16 cellular contexts compared by ENCODE assay signal in the genomic region with DNA sequence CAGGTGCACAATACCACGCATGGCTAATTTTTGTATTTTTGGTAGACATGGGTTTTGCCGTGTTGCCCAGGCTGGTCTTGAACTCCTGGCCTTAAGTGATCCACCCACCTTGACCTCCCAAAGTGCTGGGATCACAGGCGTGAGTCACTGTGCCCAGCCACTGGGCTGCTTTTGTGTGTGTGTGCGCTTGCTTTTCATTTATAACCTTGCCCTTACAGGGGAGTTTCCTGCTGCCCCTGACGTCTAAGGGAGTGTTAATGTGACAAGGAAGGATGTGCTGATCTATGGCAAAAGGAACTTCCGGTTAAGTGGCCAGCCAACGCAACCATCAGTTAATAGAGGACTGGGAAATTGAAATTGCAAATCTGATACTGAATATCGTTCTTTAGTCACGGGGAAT. TPM values are rescaled to one million over a fixed set of nuclear protein-coding genes. Genes with fewer than 3 reads are reported as not detected.
DNase-seq lines count a peak whose midpoint lies in the region; ATAC-seq and TF ChIP-seq lines count a peak whose summit lies in the region.
"Had no signal": no experiment of that assay in that cellular context is flagged by ENCODE, and none has a peak within 500 bp of the region (broad histone marks: within the 10 kb centered on the region; RNA-seq: fewer than 3 reads in every experiment).

No MANE protein-coding gene starts in this region.

- no peaks in the 10 kb centered on the region for H3K9me3 ChIP-seq in CD4-positive, alpha-beta T cell (ENCODE audit: control insufficient read depth, low read length)
- H3K9me3 ChIP-seq in testis: no peaks in the 10 kb centered on the region
- H3K9me3 ChIP-seq: uterus had no signal

- no peak for TF ChIP-seq CTCF in CD4-positive, alpha-beta T cell (IDR thresholded peaks at IDR 0.05)
- TF ChIP-seq CTCF in testis (IDR thresholded peaks at IDR 0.05): no peak

- peak; percentile 45 for ATAC-seq in stimulated activated naive CD8-positive, alpha-beta T cell treated with anti-CD3 and anti-CD28 coated beads, Interleukin-15, amount 100 ng/mL, for 72 hours
- no peak for ATAC-seq in stimulated activated naive CD8-positive, alpha-beta T cell treated with anti-CD3 and anti-CD28 coated beads, Interleukin-15, Interleukin-2, amounts not matched to agents 100 U/mL and 50 U/mL, for 24 hours
- ATAC-seq in HG03139 (IDR thresholded peaks at IDR 0.05; ENCODE audit: unreplicated experiment): no peak
- ATAC-seq in CD4-positive, alpha-beta T cell (ENCODE audit: poor library complexity): no peak

- H3K4me1 Mint-ChIP-seq in stimulated activated naive CD8-positive, alpha-beta T cell treated with anti-CD3 and anti-CD28 coated beads, Interleukin-15, amount 100 ng/mL, for 72 hours: peaks cover 5% of the 10 kb centered on the region
- H3K4me1 Mint-ChIP-seq in immature natural killer cell: peaks cover 16 to 26% of the 10 kb centered on the region in 2 donors
- no peaks in the 10 kb centered on the region for H3K4me1 Mint-ChIP-seq in CD4-positive, alpha-beta T cell (ENCODE audit: low read depth)

- H3K4me3 ChIP-seq in testis: no peak overlapping the region
- H3K4me3 ChIP-seq: uterus had no signal

- no peaks in the 10 kb centered on the region for H3K36me3 Mint-ChIP-seq in immature natural killer cell
- H3K36me3 Mint-ChIP-seq in CD4-positive, alpha-beta T cell (ENCODE audit: low read depth): no peaks in the 10 kb centered on the region

- H3K27ac ChIP-seq in CD4-positive, alpha-beta T cell (ENCODE audit: low read depth, low read length): no peak overlapping the region
- no peak overlapping the region for H3K27ac ChIP-seq in testis

- no peaks in the 10 kb centered on the region for H3K36me3 ChIP-seq in testis (ENCODE audit: low read depth, missing control alignments)
- H3K36me3 ChIP-seq: uterus had no signal

- H3K4me3 Mint-ChIP-seq in stimulated activated naive CD8-positive, alpha-beta T cell treated with anti-CD3 and anti-CD28 coated beads, Interleukin-15, amount 100 ng/mL, for 72 hours: no peak overlapping the region
- no peak overlapping the region for H3K4me3 Mint-ChIP-seq in immature natural killer cell
- H3K4me3 Mint-ChIP-seq in CD4-positive, alpha-beta T cell: no peak overlapping the region
- H3K4me3 Mint-ChIP-seq: stimulated activated naive CD8-positive, alpha-beta T cell treated with anti-CD3 and anti-CD28 coated beads, Interleukin-15, Interleukin-2, amounts not matched to agents 100 ng/mL and 50 ng/mL, for 24 hours had no signal

- 61 to 73% methylated on average over 9 of the region's 9 CpGs for WGBS in testis, 2 donors

- no peaks in the 10 kb centered on the region for H3K9me3 Mint-ChIP-seq in stimulated activated naive CD8-positive, alpha-beta T cell treated with anti-CD3 and anti-CD28 coated beads, Interleukin-15, amount 100 ng/mL, for 72 hours
- no peaks in the 10 kb centered on the region for H3K9me3 Mint-ChIP-seq in immature natural killer cell
- no peaks in the 10 kb centered on the region for H3K9me3 Mint-ChIP-seq in CD4-positive, alpha-beta T cell
- H3K9me3 Mint-ChIP-seq: stimulated activated naive CD8-positive, alpha-beta T cell treated with anti-CD3 and anti-CD28 coated beads, Interleukin-15, Interleukin-2, amounts not matched to agents 100 ng/mL and 50 ng/mL, for 24 hours had no signal

- H3K27me3 Mint-ChIP-seq in stimulated activated naive CD8-positive, alpha-beta T cell treated with anti-CD3 and anti-CD28 coated beads, Interleukin-15, amount 100 ng/mL, for 72 hours: peaks cover 22% of the 10 kb centered on the region
- peaks cover 5 to 8% (median 6%) of the 10 kb centered on the region in 3 donors for H3K27me3 Mint-ChIP-seq in immature natural killer cell (ENCODE audit: low read depth in 3 of 3)
- peaks cover 23% of the 10 kb centered on the region for H3K27me3 Mint-ChIP-seq in CD4-positive, alpha-beta T cell

- TF ChIP-seq POLR2A in testis (IDR thresholded peaks at IDR 0.05): no peak

- H3K27ac Mint-ChIP-seq in stimulated activated naive CD8-positive, alpha-beta T cell treated with anti-CD3 and anti-CD28 coated beads, Interleukin-15, amount 100 ng/mL, for 72 hours: no peak overlapping the region
- H3K27ac Mint-ChIP-seq in immature natural killer cell: peak overlapping the region in 1 of 6 donors; percentile 8
- no peak overlapping the region for H3K27ac Mint-ChIP-seq in CD4-positive, alpha-beta T cell
- H3K27ac Mint-ChIP-seq: stimulated activated naive CD8-positive, alpha-beta T cell treated with anti-CD3 and anti-CD28 coated beads, Interleukin-15, Interleukin-2, amounts not matched to agents 100 ng/mL and 50 ng/mL, for 24 hours had no signal

- POLR2A ChIA-PET in CD4-positive, alpha-beta T cell (lab: Charles Lee): no interaction called here

- no peak for DNase-seq in stimulated activated naive CD8-positive, alpha-beta T cell treated with anti-CD3 and anti-CD28 coated beads, Interleukin-15, amount 100 ng/mL, for 72 hours
- DNase-seq in stimulated activated naive CD8-positive, alpha-beta T cell treated with anti-CD3 and anti-CD28 coated beads, Interleukin-15, Interleukin-2, amounts not matched to agents 100 U/mL and 50 U/mL, for 24 hours: no peak
- DNase-seq in RPMI7951 (ENCODE audit: low read depth) (peak; percentile 45), immature natural killer cell (peak in 2 of 3 donors; percentile 9 to 16), testis (no peak)
- no peak for DNase-seq in CD4-positive, alpha-beta T cell
- no peak for DNase-seq in activated CD8-positive, alpha-beta memory T cell treated with anti-CD3 and anti-CD28 coated beads, Interleukin-2, amount 50 U/mL, for 4 hours
- DNase-seq: activated CD8-positive, alpha-beta memory T cell treated with anti-CD3 and anti-CD28 coated beads for 24 hours; activated effector memory CD4-positive, alpha-beta T cell treated with Interleukin-2 at 50 U/mL for 16 hours; anterior cingulate cortex; NCI-H1694 treated with DMSO at 0.1 percent for 48 hours; NCI-H510A; stimulated activated CD4-positive, alpha-beta T cell treated with anti-CD3 and anti-CD28 coated beads, Interleukin-12 subunit alpha, Interleukin-12 subunit beta, amount 100 ng/mL, for 4 hours had no signal

- no peaks in the 10 kb centered on the region for H3K4me1 ChIP-seq in testis
- H3K4me1 ChIP-seq: uterus had no signal

- peaks cover 8% of the 10 kb centered on the region for H3K27me3 ChIP-seq in CD4-positive, alpha-beta T cell (ENCODE audit: control insufficient read depth, insufficient read depth, low read length)
- no peaks in the 10 kb centered on the region for H3K27me3 ChIP-seq in testis
- H3K27me3 ChIP-seq: uterus had no signal

- intact Hi-C loops in CD4-positive, alpha-beta T cell (cut with DNase I, micrococcal nuclease): no loop called here
- intact Hi-C loops in testis (cut with DNase I; ENCODE audit: low total_unique reads): no loop called here

- CTCF ChIA-PET in CD4-positive, alpha-beta T cell (lab: Charles Lee): no interaction called here

RNA-seq across cellular contexts. Expression of gene ING1, which starts 57.7 kb away (rescaled TPM):
- 11.8 and 12.1 TPM in 2 replicates for total RNA-seq in RPMI7951 (2014; rRNA removed; shearing (Covaris generic))
- 10 to 100 TPM; 12.6 to 20.1 (median 17.6) TPM for polyA plus RNA-seq in immature natural killer cell
- total RNA-seq in CD4-positive, alpha-beta T cell: 10 to 100 TPM; 14.6 to 16.2 TPM
- total RNA-seq in testis: 10 to 100 TPM; 43.6 to 45.5 TPM
- polyA plus RNA-seq in testis (ENCODE audit: insufficient read depth, low read depth, low replicate concordance): 42.2 TPM

Comparison
In these comparisons a context has a peak if more than half of its experiments do, and no peak if none do; other contexts are left out.
1. DNase-seq: peak in RPMI7951 (single experiment) and immature natural killer cell (2 of 3); none in stimulated activated naive CD8-positive, alpha-beta T cell treated with anti-CD3 and anti-CD28 coated beads, Interleukin-15, amount 100 ng/mL, for 72 hours (0 of 2), stimulated activated naive CD8-positive, alpha-beta T cell treated with anti-CD3 and anti-CD28 coated beads, Interleukin-15, Interleukin-2, amounts not matched to agents 100 U/mL and 50 U/mL, for 24 hours (single experiment), CD4-positive, alpha-beta T cell (0 of 10), activated CD8-positive, alpha-beta memory T cell treated with anti-CD3 and anti-CD28 coated beads, Interleukin-2, amount 50 U/mL, for 4 hours (single experiment) and testis (single experiment).